ENCODE assay signal across 15 cellular contexts in genomic region chr5:99900302-99900811, GRCh38.
DNase-seq lines count a peak whose midpoint lies in the region; ATAC-seq, FAIRE-seq and TF ChIP-seq lines count a peak whose summit lies in the region.
"Had no signal": no experiment of that assay in that cellular context is flagged by ENCODE, and none has a peak within 500 bp of the region (broad histone marks: within the 10 kb centered on the region; RNA-seq: fewer than 3 reads in every experiment).

No MANE protein-coding gene starts in this region.

- DNase-seq in A673 (ENCODE audit: low spot score) (peak; percentile 12), HT1080 (ENCODE audit: low read depth) (peak; percentile 62), glomerular visceral epithelial cell (ENCODE audit: extremely low spot score) (peak; percentile 52), kidney (no peak), SKM-1 (lab: John Stamatoyannopoulos, UW; ENCODE audit: unreplicated experiment) (no peak), hypothalamus (lab: John Stamatoyannopoulos, UW) (no peak)
- DNase-seq: amniotic stem cell; left cardiac atrium; MM.1S; stimulated activated CD4-positive, alpha-beta T cell treated with anti-CD3 and anti-CD28 coated beads, Interleukin-4, amount 100 ng/mL, for 4 hours had no signal

- no peak overlapping the region for H3K27ac ChIP-seq in A673 (ENCODE audit: low read depth, low read length, poor library complexity, severe bottlenecking)
- no peak overlapping the region for H3K27ac ChIP-seq in kidney (ENCODE audit: low read depth in 2 of 2, low read length in 2 of 2)
- H3K27ac ChIP-seq: BLaER1 treated with 17β-estradiol and CSF1 and Interleukin-3, amounts not matched to agents 10 nM and 100 nM had no signal

- BruUV-seq in A673 (replicated peaks; lab: Mats Ljungman, UMichigan): no TSS peak

- H3K4me1 ChIP-seq in A673 (ENCODE audit: insufficient read depth, low read length, poor library complexity, severe bottlenecking): no peaks in the 10 kb centered on the region
- no peaks in the 10 kb centered on the region for H3K4me1 ChIP-seq in kidney (ENCODE audit: control insufficient read depth in 1 of 2, insufficient read depth in 1 of 2, low read depth in 1 of 2, low read length in 2 of 2)
- H3K4me1 ChIP-seq: BLaER1 treated with 17β-estradiol and CSF1 and Interleukin-3, amounts not matched to agents 10 nM and 100 nM; HAP-1 had no signal

- H3K36me3 ChIP-seq in A673 (ENCODE audit: insufficient read depth, low read length, poor library complexity, severe bottlenecking) (no peaks in the 10 kb centered on the region), kidney (ENCODE audit: control insufficient read depth in 1 of 2, insufficient read depth in 2 of 2, low read length in 2 of 2) (no peaks in the 10 kb centered on the region)
- H3K36me3 ChIP-seq: BLaER1 treated with 17β-estradiol and CSF1 and Interleukin-3, amounts not matched to agents 10 nM and 100 nM; HAP-1 had no signal

- intact Hi-C loops in A673 (cut with micrococcal nuclease; ENCODE audit: unreplicated experiment) (no loop called here), kidney (cut with DNase I) (no loop called here)

- CTCF ChIA-PET in A673 (lab: Charles Lee): no interaction called here

- no peaks in the 10 kb centered on the region for H3K27me3 ChIP-seq in A673 (replicated peaks; ENCODE audit: insufficient read depth, low read depth, low read length, poor library complexity)
- H3K27me3 ChIP-seq: BLaER1 treated with 17β-estradiol and CSF1 and Interleukin-3, amounts not matched to agents 10 nM and 100 nM had no signal

- no peak overlapping the region for H3K9ac ChIP-seq in kidney (ENCODE audit: low read length in 2 of 2)
- H3K9ac ChIP-seq: BLaER1 treated with 17β-estradiol and CSF1 and Interleukin-3, amounts not matched to agents 10 nM and 100 nM had no signal

- ATAC-seq in SK-N-SH treated with all-trans-retinoic acid at 6 μM for 48 hours (peak; percentile 96), GM21381 (IDR thresholded peaks at IDR 0.05; ENCODE audit: unreplicated experiment) (no peak)
- ATAC-seq: left cardiac atrium had no signal

- POLR2A ChIA-PET in A673 (lab: Charles Lee; ENCODE audit: low non-redundant PET): no interaction called here

- no peak for TF ChIP-seq CTCF in A673 (conservative IDR thresholded peaks at IDR 0.05; ENCODE audit: low read depth, low read length)
- no peak for TF ChIP-seq CTCF in kidney (IDR thresholded peaks at IDR 0.05; ENCODE audit: borderline replicate concordance, extremely low read depth, insufficient read depth)

- no peak for FAIRE-seq in kidney (lab: Jason Lieb, UNC)
- FAIRE-seq: TTC549 had no signal

- no peaks in the 10 kb centered on the region for H3K9me3 ChIP-seq in A673 (ENCODE audit: low read depth, low read length, poor library complexity, severe bottlenecking)
- H3K9me3 ChIP-seq in kidney (ENCODE audit: control insufficient read depth in 1 of 2, low read length in 2 of 2): no peaks in the 10 kb centered on the region
- H3K9me3 ChIP-seq: BLaER1 treated with 17β-estradiol and CSF1 and Interleukin-3, amounts not matched to agents 10 nM and 100 nM; HAP-1 had no signal

- H3K4me3 ChIP-seq in A673 (ENCODE audit: low read depth, low read length, poor library complexity, severe bottlenecking) (no peak overlapping the region), kidney (ENCODE audit: low read length in 2 of 2) (no peak overlapping the region)
- H3K4me3 ChIP-seq: BLaER1 treated with 17β-estradiol and CSF1 and Interleukin-3, amounts not matched to agents 10 nM and 100 nM; HAP-1 had no signal

TF ChIP-seq in SK-N-SH treated with all-trans-retinoic acid at 6 μM for 48 hours, 23 proteins besides CTCF, POLR2A, EP300 and RAD21 (continues in another document):
- no peak for TF ChIP-seq TOX (CRISPR knock-in tag; IDR thresholded peaks at IDR 0.05; ENCODE audit: borderline replicate concordance)
- peak; percentile 61; the same call in 1 of the 2 replicates for TF ChIP-seq TCF4 (CRISPR knock-in tag; IDR thresholded peaks at IDR 0.05; ENCODE audit: borderline replicate concordance)
- TF ChIP-seq ZFP3 (CRISPR knock-in tag; IDR thresholded peaks at IDR 0.05): no peak
- TF ChIP-seq PATZ1 (CRISPR knock-in tag; IDR thresholded peaks at IDR 0.05; ENCODE audit: borderline replicate concordance): peak; percentile 50; the same call in 1 of the 2 replicates
- no peak for TF ChIP-seq ZNF565 (CRISPR knock-in tag; conservative IDR thresholded peaks at IDR 0.05; ENCODE audit: low read depth)
- TF ChIP-seq ISL1 (CRISPR knock-in tag; IDR thresholded peaks at IDR 0.05): peak; percentile 95
- no peak for TF ChIP-seq CSDC2 (CRISPR knock-in tag; IDR thresholded peaks at IDR 0.05)
- no peak for TF ChIP-seq RARB (CRISPR knock-in tag; IDR thresholded peaks at IDR 0.05)
- TF ChIP-seq ARNTL (CRISPR knock-in tag; IDR thresholded peaks at IDR 0.05; ENCODE audit: borderline replicate concordance, low read depth): no peak
- peak; percentile 74; the same call in 1 of the 2 replicates for TF ChIP-seq GLIS3 (CRISPR knock-in tag; IDR thresholded peaks at IDR 0.05)
- no peak for TF ChIP-seq OSR1 (CRISPR knock-in tag; IDR thresholded peaks at IDR 0.05)
- TF ChIP-seq CSRNP3 (CRISPR knock-in tag; IDR thresholded peaks at IDR 0.05): no peak
- no peak for TF ChIP-seq ZNF70 (CRISPR knock-in tag; IDR thresholded peaks at IDR 0.05)
- no peak for TF ChIP-seq PPARA (CRISPR knock-in tag; IDR thresholded peaks at IDR 0.05; ENCODE audit: borderline replicate concordance)
- TF ChIP-seq CREB5 (CRISPR knock-in tag; IDR thresholded peaks at IDR 0.05; ENCODE audit: low read depth): peak; percentile 69; the same call in 1 of the 2 replicates
- no peak for TF ChIP-seq ZFP30 (CRISPR knock-in tag; IDR thresholded peaks at IDR 0.05)
- TF ChIP-seq ESRRG (CRISPR knock-in tag; IDR thresholded peaks at IDR 0.05): no peak
- TF ChIP-seq, protein P1, sequence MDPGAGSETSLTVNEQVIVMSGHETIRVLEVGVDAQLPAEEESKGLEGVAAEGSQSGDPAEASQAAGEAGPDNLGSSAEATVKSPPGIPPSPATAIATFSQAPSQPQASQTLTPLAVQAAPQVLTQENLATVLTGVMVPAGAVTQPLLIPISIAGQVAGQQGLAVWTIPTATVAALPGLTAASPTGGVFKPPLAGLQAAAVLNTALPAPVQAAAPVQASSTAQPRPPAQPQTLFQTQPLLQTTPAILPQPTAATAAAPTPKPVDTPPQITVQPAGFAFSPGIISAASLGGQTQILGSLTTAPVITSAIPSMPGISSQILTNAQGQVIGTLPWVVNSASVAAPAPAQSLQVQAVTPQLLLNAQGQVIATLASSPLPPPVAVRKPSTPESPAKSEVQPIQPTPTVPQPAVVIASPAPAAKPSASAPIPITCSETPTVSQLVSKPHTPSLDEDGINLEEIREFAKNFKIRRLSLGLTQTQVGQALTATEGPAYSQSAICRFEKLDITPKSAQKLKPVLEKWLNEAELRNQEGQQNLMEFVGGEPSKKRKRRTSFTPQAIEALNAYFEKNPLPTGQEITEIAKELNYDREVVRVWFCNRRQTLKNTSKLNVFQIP (CRISPR knock-in tag; IDR thresholded peaks at IDR 0.05; ENCODE audit: borderline replicate concordance, low read depth): no peak; the same call in 1 of the 2 replicates
- peak; percentile 14; the same call in 1 of the 2 replicates for TF ChIP-seq ZC3H10 (CRISPR knock-in tag; IDR thresholded peaks at IDR 0.05)
- TF ChIP-seq BACH2 (CRISPR knock-in tag; IDR thresholded peaks at IDR 0.05; ENCODE audit: borderline replicate concordance): no peak
- TF ChIP-seq SNAI2 (CRISPR knock-in tag; IDR thresholded peaks at IDR 0.05): no peak
- TF ChIP-seq ZNF8 (CRISPR knock-in tag; IDR thresholded peaks at IDR 0.05): no peak

Comparison
In these comparisons a context has a peak if more than half of its experiments do, and no peak if none do; other contexts are left out.
1. DNase-seq: peak in A673 (single experiment), HT1080 (single experiment) and glomerular visceral epithelial cell (single experiment); none in kidney (single experiment), SKM-1 (single experiment) and hypothalamus (0 of 51).